In genomic region chr5:88734191-88734640, GRCh38 we compare ENCODE assay signal across 8 cellular contexts.
DNase-seq lines count a peak whose midpoint lies in the region; ATAC-seq and TF ChIP-seq lines count a peak whose summit lies in the region.

No MANE protein-coding gene starts in this region.

- POLR2A ChIA-PET in activated B cell treated with CpG ODN at 0.5 μM for 24 hours (lab: Charles Lee) = interaction anchor here (0.6 to 8.7 kb wide), 20 partner anchors 8 to 1466 kb away, joined by 3 to 242 read pairs (median 5); partner anchors contain the start of genes MEF2C and RASA1

- peaks cover 89% of the 10 kb centered on the region for H3K4me1 Mint-ChIP-seq in activated B cell treated with CpG ODN at 0.5 μM for 24 hours

- peak overlapping the region in 1 of 2 donors; percentile 76 for H3K27ac ChIP-seq in ovary

- TF ChIP-seq EP300 in ovary (IDR thresholded peaks at IDR 0.05) = no peak

- DNase-seq in activated B cell treated with CpG ODN at 0.5 μM for 24 hours = no peak
- DNase-seq in ovary = peak in 3 of 5 donors; percentile 34 to 63 (median 54)
- DNase-seq in iPS-NIHi7 (ENCODE audit: extremely low spot score) = no peak
- DNase-seq in activated CD8-positive, alpha-beta memory T cell treated with anti-CD3 and anti-CD28 coated beads for 24 hours = no peak
- DNase-seq in activated CD8-positive, alpha-beta memory T cell treated with anti-CD3 and anti-CD28 coated beads, Interleukin-2, amount 50 U/mL, for 48 hours = no peak
- DNase-seq in NCI-H748 treated with DMSO at 0.1 percent for 48 hours (lab: John Stamatoyannopoulos, UW) = no peak

- no peak overlapping the region for H3K4me3 ChIP-seq in ovary

- H3K9me3 ChIP-seq in ovary = no peaks in the 10 kb centered on the region

- no peaks in the 10 kb centered on the region for H3K9me3 Mint-ChIP-seq in activated B cell treated with CpG ODN at 0.5 μM for 24 hours

- no peaks in the 10 kb centered on the region for H3K27me3 Mint-ChIP-seq in activated B cell treated with CpG ODN at 0.5 μM for 24 hours

- TF ChIP-seq CTCF in activated B cell treated with CpG ODN at 0.5 μM for 24 hours (IDR thresholded peaks at IDR 0.05) = no peak
- TF ChIP-seq CTCF in ovary (IDR thresholded peaks at IDR 0.05) = no peak

- H3K4me1 ChIP-seq in ovary (ENCODE audit: insufficient read depth) = peaks cover 6% of the 10 kb centered on the region

- peaks cover 58% of the 10 kb centered on the region for H3K36me3 Mint-ChIP-seq in activated B cell treated with CpG ODN at 0.5 μM for 24 hours (ENCODE audit: low read depth)

- H3K27ac Mint-ChIP-seq in activated B cell treated with CpG ODN at 0.5 μM for 24 hours = peak overlapping the region; percentile 91

- CTCF ChIA-PET in activated B cell treated with CpG ODN at 0.5 μM for 24 hours (lab: Charles Lee) = interaction anchor here (0.9 to 1.3 kb wide), 4 partner anchors 10 to 152 kb away, joined by 3 read pairs; no protein-coding TSS in a partner anchor

- H3K4me3 Mint-ChIP-seq in activated B cell treated with CpG ODN at 0.5 μM for 24 hours = peak overlapping the region; percentile 71

- no peaks in the 10 kb centered on the region for H3K36me3 ChIP-seq in ovary

- WGBS in ovary, 3 donors = 2 to 25% (median 4%) methylated on average over 6 of the region's 6 CpGs

- H3K27me3 ChIP-seq in ovary = no peaks in the 10 kb centered on the region

- ATAC-seq in GM19397 (IDR thresholded peaks at IDR 0.05; ENCODE audit: unreplicated experiment) (peak; percentile 51), HG03159 (IDR thresholded peaks at IDR 0.05; ENCODE audit: unreplicated experiment) (peak; percentile 58), activated B cell treated with CpG ODN at 0.5 μM for 24 hours (ENCODE audit: low read depth) (peak; percentile 63)

- intact Hi-C loops in activated B cell treated with CpG ODN at 0.5 μM for 24 hours (cut with micrococcal nuclease) (loop anchor here (1.0 to 5.0 kb wide), 4 partner anchors 8 to 663 kb away; no protein-coding TSS in a partner anchor), ovary (cut with DNase I) (loop anchor here in 2 of 4 donors (5.0 to 10.0 kb wide), 3 partner anchors 151 to 211 kb away; partner anchors contain the start of gene MEF2C (in 1 of the 2))

- TF ChIP-seq POLR2A in ovary (IDR thresholded peaks at IDR 0.05) = no peak

Comparison
In these comparisons a context has a peak if more than half of its experiments do, and no peak if none do; other contexts are left out.
1. DNase-seq: peak in ovary (3 of 5); none in activated B cell treated with CpG ODN at 0.5 μM for 24 hours (single experiment), iPS-NIHi7 (single experiment), activated CD8-positive, alpha-beta memory T cell treated with anti-CD3 and anti-CD28 coated beads for 24 hours (single experiment), activated CD8-positive, alpha-beta memory T cell treated with anti-CD3 and anti-CD28 coated beads, Interleukin-2, amount 50 U/mL, for 48 hours (single experiment) and NCI-H748 treated with DMSO at 0.1 percent for 48 hours (single experiment).
2. Peak in every context shown above with its lines, with median percentiles within 50 percentile points of each other: ATAC-seq.